21 cellular contexts compared by ENCODE assay signal in genomic region chr16:5851583-5851982, GRCh38.
"Had no signal": no experiment of that assay in that cellular context is flagged by ENCODE, and none has a peak within 500 bp of the region (broad histone marks: within the 10 kb centered on the region; RNA-seq: fewer than 3 reads in every experiment).

No MANE protein-coding gene starts in this region.

- H3K4me3 ChIP-seq: coronary artery, mucosa of descending colon, ovary, right lobe of liver, testis had no signal

- ATAC-seq: activated CD8-positive, alpha-beta T cell treated with anti-CD3 and anti-CD28 coated beads for 36 hours; left ventricle myocardium superior; mucosa of descending colon; right lobe of liver; stimulated activated effector memory CD8-positive, alpha-beta T cell treated with anti-CD3 and anti-CD28 coated beads, Interleukin-12 subunit alpha, Interleukin-12 subunit beta, amount 100 ng/mL, for 72 hours had no signal

- H3K4me1 ChIP-seq: right lobe of liver, testis had no signal

- FAIRE-seq: endometrium, frontal cortex, small intestine had no signal

- H3K27ac ChIP-seq: brain microvascular endothelial cell, coronary artery, ovary, right lobe of liver, testis had no signal

- H3K9me3 ChIP-seq: mucosa of descending colon, ovary, right lobe of liver, testis had no signal

- DNase-seq: activated CD4-positive, alpha-beta T cell treated with anti-CD3 and anti-CD28 coated beads, Interleukin-2, amount 10 ng/mL, durations not matched to agents 24 days and 14 days; activated CD8-positive, alpha-beta T cell treated with anti-CD3 and anti-CD28 coated beads for 36 hours; activated naive CD4-positive, alpha-beta T cell treated with anti-CD3 and anti-CD28 coated beads for 36 hours; activated T-cell treated with anti-CD3 and anti-CD28 coated beads, Interleukin-2, amount 50 U/mL, for 1 hour; brain microvascular endothelial cell; hypothalamus; islet precursor cell; left ventricle myocardium superior; mesenchymal stem cell; mucosa of descending colon; naive B cell; ovary; right lobe of liver; small intestine; stimulated activated CD4-positive, alpha-beta T cell treated with anti-CD3 and anti-CD28 coated beads, Interleukin-4, amount 100 ng/mL, for 24 hours; T1000; testis had no signal

- H3K27me3 ChIP-seq: brain microvascular endothelial cell, ovary, right lobe of liver, testis had no signal

- H3K36me3 ChIP-seq: brain microvascular endothelial cell, ovary, right lobe of liver had no signal
